In the genomic region with DNA sequence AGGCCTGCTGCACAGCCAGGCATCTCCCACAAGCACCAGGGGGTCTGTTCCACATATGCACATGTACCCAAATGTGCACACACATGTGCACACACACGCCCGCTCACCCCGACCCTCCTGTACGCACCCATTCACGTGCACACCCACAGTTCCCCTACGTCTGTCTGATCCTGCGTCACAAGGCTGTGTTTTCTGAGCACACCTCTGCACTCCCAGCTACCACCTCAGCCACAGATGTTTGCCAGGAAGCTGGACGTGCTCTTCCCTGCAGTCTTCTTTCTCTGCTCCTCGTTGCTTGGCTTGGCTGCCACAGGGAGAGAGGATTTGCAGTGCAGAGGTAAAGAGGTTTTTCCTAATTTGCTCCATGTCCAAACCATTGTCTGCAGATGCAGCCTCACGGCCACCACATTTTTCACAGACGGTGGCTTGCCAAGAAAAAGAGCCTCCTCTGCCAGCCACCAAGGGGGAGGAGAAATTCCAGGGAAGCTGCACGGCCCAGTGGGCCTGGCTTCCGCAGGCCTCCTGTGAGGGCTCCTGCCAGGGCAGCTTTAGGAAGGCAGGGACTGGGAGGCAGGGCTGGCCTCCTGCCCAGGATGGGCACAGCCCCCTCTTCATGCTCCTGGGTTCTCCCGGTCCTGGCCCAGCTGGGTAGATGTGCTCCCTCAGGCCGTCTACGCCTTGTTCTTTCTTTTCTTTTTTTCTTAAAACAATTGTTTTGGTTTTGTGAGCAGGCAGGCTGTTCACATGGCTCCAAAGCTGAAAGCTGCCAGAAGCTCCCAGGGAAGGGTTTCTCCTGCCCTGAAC, we compare ENCODE assay signal across 8 cellular contexts. TPM values are rescaled to one million over a fixed set of nuclear protein-coding genes. Genes with fewer than 3 reads are reported as not detected.
A peak's percentile ranks its signal among the peaks of the same experiment; 100 is the strongest.
DNase-seq lines count a peak whose midpoint lies in the region; ATAC-seq and TF ChIP-seq lines count a peak whose summit lies in the region.

No MANE protein-coding gene starts in this region.

- peaks cover 17% of the 10 kb centered on the region for H3K4me1 ChIP-seq in adipocyte (ENCODE audit: control insufficient read depth, insufficient read depth, low read length)
- H3K4me1 ChIP-seq in psoas muscle, result peaks cover 12% of the 10 kb centered on the region
- H3K4me1 ChIP-seq in Caco-2, result no peaks in the 10 kb centered on the region

- peak; percentile 51 to 76 (median 65) for ATAC-seq in psoas muscle

- CTCF ChIA-PET in Caco-2 (lab: Charles Lee), result no interaction called here

- H3K27me3 ChIP-seq in adipocyte (replicated peaks; ENCODE audit: control insufficient read depth, insufficient read depth, low read length) (no peaks in the 10 kb centered on the region), psoas muscle (ENCODE audit: insufficient read depth in 3 of 3, low read length in 2 of 3) (no peaks in the 10 kb centered on the region), Caco-2 (replicated peaks; ENCODE audit: control insufficient read depth, insufficient read depth, low read length) (no peaks in the 10 kb centered on the region)

- TF ChIP-seq CTCF in psoas muscle (IDR thresholded peaks at IDR 0.05) (no peak), GM10266 (IDR thresholded peaks at IDR 0.05; ENCODE audit: control insufficient read depth, insufficient read depth, low read depth, missing control alignments) (no peak), Caco-2 (IDR thresholded peaks at IDR 0.05; ENCODE audit: insufficient read depth in 1 of 2, low read depth in 1 of 2, low read length in 1 of 2, severe bottlenecking in 1 of 2, unreplicated experiment in 1 of 2) (no peak)

- H3K9ac ChIP-seq in adipocyte (ENCODE audit: low read length), result peak overlapping the region; percentile 76

- no TSS peak for BruUV-seq in Caco-2 (replicated peaks; lab: Mats Ljungman, UMichigan)

- no peak overlapping the region for H3K27ac Mint-ChIP-seq in Caco-2 (ENCODE audit: unreplicated experiment)

- no peaks in the 10 kb centered on the region for H3K4me1 Mint-ChIP-seq in Caco-2 (ENCODE audit: low read depth, unreplicated experiment)

- no peaks in the 10 kb centered on the region for H3K9me3 Mint-ChIP-seq in Caco-2 (ENCODE audit: unreplicated experiment)

- H3K27ac ChIP-seq in psoas muscle, result no peak overlapping the region

- no peaks in the 10 kb centered on the region for H3K36me3 ChIP-seq in adipocyte (ENCODE audit: control insufficient read depth, insufficient read depth, low read length, severe bottlenecking)
- no peaks in the 10 kb centered on the region for H3K36me3 ChIP-seq in psoas muscle (ENCODE audit: insufficient read depth in 1 of 2, low read depth in 1 of 2)
- no peaks in the 10 kb centered on the region for H3K36me3 ChIP-seq in Caco-2 (ENCODE audit: control insufficient read depth, insufficient read depth, low read length)

- no peak overlapping the region for H3K4me3 Mint-ChIP-seq in Caco-2 (ENCODE audit: unreplicated experiment)

- H3K36me3 Mint-ChIP-seq in Caco-2 (ENCODE audit: insufficient read depth, unreplicated experiment), result no peaks in the 10 kb centered on the region

- 23 to 32% (median 31%) methylated on average over 16 of the region's 16 CpGs for WGBS in psoas muscle, 3 donors

- intact Hi-C loops in cardiac septum (cut with DNase I) (loop anchor here (2.0 to 5.0 kb wide), 2 partner anchors 23 to 954 kb away; no protein-coding TSS in a partner anchor), psoas muscle (cut with DNase I) (no loop called here), Caco-2 (cut with micrococcal nuclease; ENCODE audit: unreplicated experiment) (no loop called here)

- POLR2A ChIA-PET in Caco-2 (lab: Charles Lee), result no interaction called here

- DNase-seq in DMS79 treated with DMSO at 0.1 percent for 48 hours (lab: John Stamatoyannopoulos, UW), result peak; percentile 57
- peak; percentile 81 for DNase-seq in adipocyte (ENCODE audit: low read depth)
- DNase-seq in cardiac septum (ENCODE audit: low spot score), result peak; percentile 83
- peak; percentile 60 to 65 for DNase-seq in psoas muscle
- DNase-seq in stimulated activated CD4-positive, alpha-beta T cell treated with anti-CD3 and anti-CD28 coated beads, Interleukin-1b, Interleukin-23, amount 100 ng/mL, for 48 hours, result no peak
- DNase-seq in GM10266 (ENCODE audit: extremely low spot score), result no peak
- DNase-seq in T-helper 9 cell, result no peak
- DNase-seq in Caco-2, result no peak

- H3K9me3 ChIP-seq in adipocyte (ENCODE audit: control insufficient read depth, low read length) (peaks cover 10% of the 10 kb centered on the region), psoas muscle (peaks cover 14% of the 10 kb centered on the region), Caco-2 (no peaks in the 10 kb centered on the region)

- no peaks in the 10 kb centered on the region for H3K27me3 Mint-ChIP-seq in Caco-2 (ENCODE audit: insufficient read depth, unreplicated experiment)

- H3K4me3 ChIP-seq in adipocyte (ENCODE audit: low read length) (peak overlapping the region; percentile 55), psoas muscle (no peak overlapping the region), Caco-2 (ENCODE audit: low read depth, low read length) (no peak overlapping the region)

RNA-seq across cellular contexts. Expression of a gene that starts 29.2 kb away (rescaled TPM):
- total RNA-seq in cardiac septum (14.4 TPM), psoas muscle (10 to 100 TPM; 29.3 to 68.7 (median 44.6) TPM), Caco-2 (2022) (17.5 and 20.3 TPM in 2 replicates)
- polyA plus RNA-seq in psoas muscle, result 10 to 100 TPM; 13.6 to 90.9 (median 20.0) TPM

Comparison
In these comparisons a context has a peak if more than half of its experiments do, and no peak if none do; other contexts are left out.
1. DNase-seq: peak in DMS79 treated with DMSO at 0.1 percent for 48 hours (single experiment), adipocyte (single experiment), cardiac septum (single experiment) and psoas muscle (2 of 2); none in stimulated activated CD4-positive, alpha-beta T cell treated with anti-CD3 and anti-CD28 coated beads, Interleukin-1b, Interleukin-23, amount 100 ng/mL, for 48 hours (single experiment), GM10266 (single experiment), T-helper 9 cell (single experiment) and Caco-2 (0 of 2).